ENCODE assay signal across 8 cellular contexts in genomic region chr4:13483142-13484044, GRCh38. TPM values are rescaled to one million over a fixed set of nuclear protein-coding genes. Genes with fewer than 3 reads are reported as not detected.
A peak's percentile ranks its signal among the peaks of the same experiment; 100 is the strongest.
DNase-seq lines count a peak whose midpoint lies in the region; ATAC-seq, FAIRE-seq and TF ChIP-seq lines count a peak whose summit lies in the region.

No MANE protein-coding gene starts in this region.

- TF ChIP-seq CTCF in IMR-90 (conservative IDR thresholded peaks at IDR 0.05; ENCODE audit: low read depth, low read length) (no peak), chondrocyte (IDR thresholded peaks at IDR 0.05) (no peak), kidney (IDR thresholded peaks at IDR 0.05; ENCODE audit: borderline replicate concordance, extremely low read depth, insufficient read depth) (no peak)

- intact Hi-C loops in IMR-90 (cut with micrococcal nuclease): loop anchor here (2.0 kb wide), 1 partner anchor 61 kb away; the partner anchor contains the start of gene NKX3-2
- intact Hi-C loops in kidney (cut with DNase I): no loop called here

- peak overlapping the region; percentile 79 for H3K9ac ChIP-seq in IMR-90 (ENCODE audit: low read depth, low read length)
- peak overlapping the region; percentile 81 to 90 for H3K9ac ChIP-seq in kidney (ENCODE audit: low read length in 2 of 2)

- CTCF ChIA-PET in IMR-90 (lab: Yijun Ruan, JAX): interaction anchor here (1.2 kb wide), 1 partner anchor 58 kb away, joined by 3 read pairs; no protein-coding TSS in a partner anchor
- CTCF ChIA-PET in T-cell (lab: Charles Lee): no interaction called here

- H3K4me1 Mint-ChIP-seq in T-cell (peaks cover 24 to 29% (median 26%) of the 10 kb centered on the region in 3 donors), chondrocyte (ENCODE audit: low read depth) (peaks cover 25% of the 10 kb centered on the region)

- H3K36me3 Mint-ChIP-seq in T-cell (peaks cover 3% of the 10 kb centered on the region), chondrocyte (ENCODE audit: low read depth) (no peaks in the 10 kb centered on the region)

- no peak overlapping the region for H2BK5ac ChIP-seq in IMR-90 (ENCODE audit: low read depth, low read length, poor library complexity, severe bottlenecking)

- H2BK15ac ChIP-seq in IMR-90 (ENCODE audit: low read depth, low read length): no peak overlapping the region

- no peak for TF ChIP-seq RAD21 in IMR-90 (IDR thresholded peaks at IDR 0.05; ENCODE audit: low read length)

- peak overlapping the region; percentile 73 to 92 (median 91) for H3K4me3 Mint-ChIP-seq in T-cell
- peak overlapping the region; percentile 85 for H3K4me3 Mint-ChIP-seq in chondrocyte (ENCODE audit: unreplicated experiment)

- H3K36me3 ChIP-seq in IMR-90 (ENCODE audit: control insufficient read depth, insufficient read depth, low read length): no peaks in the 10 kb centered on the region
- no peaks in the 10 kb centered on the region for H3K36me3 ChIP-seq in kidney (ENCODE audit: control insufficient read depth in 1 of 2, insufficient read depth in 2 of 2, low read length in 2 of 2)

- H3K56ac ChIP-seq in IMR-90 (ENCODE audit: extremely low read depth, insufficient read depth, low read length): no peak overlapping the region

- peak overlapping the region; percentile 84 for H3K4me3 ChIP-seq in IMR-90 (ENCODE audit: insufficient read depth, low read depth, low read length)
- H3K4me3 ChIP-seq in kidney (ENCODE audit: low read length in 2 of 2): peak overlapping the region; percentile 78 to 92

- 0% methylated on average over 11 of the region's 38 CpGs; no CpG with 5 or more reads in 1 of the 2 experiments for whole genome bisulfite sequencing in IMR-90 (ENCODE audit: extremely low coverage in 2 of 2, insufficient read length in 1 of 2), 2 experiments

- peak; percentile 50 for TF ChIP-seq POLR2A in IMR-90 (IDR thresholded peaks at IDR 0.05; ENCODE audit: low read depth, low read length)

- ATAC-seq in GM21717 (IDR thresholded peaks at IDR 0.05; ENCODE audit: unreplicated experiment) (peak; percentile 9), IMR-90 (ENCODE audit: low read depth) (peak; percentile 52), T-cell (replicated peaks in 1 of 4) (no peak)

- peak overlapping the region in 1 of 2 experiments; percentile 0; a peak in 1 of 4 replicates for H4K8ac ChIP-seq in IMR-90 (ENCODE audit: low read depth in 2 of 2, low read length in 2 of 2)

- peak overlapping the region; percentile 33 for H2AK9ac ChIP-seq in IMR-90 (replicated peaks; ENCODE audit: low read depth, low read length, poor library complexity)

- no peak overlapping the region for H4K91ac ChIP-seq in IMR-90 (ENCODE audit: insufficient read depth, low read depth, low read length)

- no peak overlapping the region for H2BK20ac ChIP-seq in IMR-90 (ENCODE audit: low read depth, low read length)

- H3K9me1 ChIP-seq in IMR-90 (ENCODE audit: insufficient read depth, low read length): no peaks in the 10 kb centered on the region

- peak overlapping the region; percentile 97 for H3K4me2 ChIP-seq in IMR-90 (ENCODE audit: low read depth, low read length)

- no peak overlapping the region for H3K18ac ChIP-seq in IMR-90 (ENCODE audit: low read depth, low read length)

- peaks cover 9% of the 10 kb centered on the region; the same call in 1 of the 2 replicates for H4K20me1 ChIP-seq in IMR-90 (ENCODE audit: insufficient read depth, low read length)

- TSS peak; percentile 22 for BruUV-seq in IMR-90 (replicated peaks; lab: Mats Ljungman, UMichigan)

- H3K27ac Mint-ChIP-seq in T-cell: peak overlapping the region; percentile 66 to 70
- peak overlapping the region; percentile 100 for H3K27ac Mint-ChIP-seq in chondrocyte (ENCODE audit: unreplicated experiment)

- H3K4ac ChIP-seq in IMR-90 (ENCODE audit: low read depth, low read length): 0 out of 2 replicates have a peak overlapping the region, but pooled peaks have one; percentile 1

- no peaks in the 10 kb centered on the region for H3K9me3 Mint-ChIP-seq in T-cell
- H3K9me3 Mint-ChIP-seq in chondrocyte (ENCODE audit: low read depth): peaks cover 6% of the 10 kb centered on the region

- peaks cover 0 to 15% of the 10 kb centered on the region in 2 experiments; a peak in 3 of 4 replicates for H3K79me1 ChIP-seq in IMR-90 (ENCODE audit: low read depth in 1 of 2, low read length in 2 of 2)

- H2AFZ ChIP-seq in IMR-90 (replicated peaks; ENCODE audit: low read length, poor library complexity): peak overlapping the region; percentile 89

- in situ Hi-C loops in IMR-90 (cut with MboI; ENCODE audit: low sequenced_read_pairs): no loop called here

- H3K9me3 ChIP-seq in IMR-90 (ENCODE audit: control insufficient read depth, insufficient read depth, low read length) (no peaks in the 10 kb centered on the region), kidney (ENCODE audit: control insufficient read depth in 1 of 2, low read length in 2 of 2) (no peaks in the 10 kb centered on the region)

- no peak for FAIRE-seq in kidney (lab: Jason Lieb, UNC)

- peak overlapping the region; percentile 7; the same call in 1 of the 2 replicates for H2AK5ac ChIP-seq in IMR-90 (ENCODE audit: low read depth, low read length)

- peak overlapping the region; percentile 58; the same call in 1 of the 2 replicates for H3K23ac ChIP-seq in IMR-90 (ENCODE audit: low read depth, low read length)

- peak overlapping the region; percentile 68 for H3K27ac ChIP-seq in IMR-90 (ENCODE audit: insufficient read depth, low read length)
- H3K27ac ChIP-seq in kidney (ENCODE audit: low read depth in 2 of 2, low read length in 2 of 2): peak overlapping the region; percentile 92 to 98

- H3K27me3 ChIP-seq in IMR-90 (ENCODE audit: control insufficient read depth, insufficient read depth, low read length): no peaks in the 10 kb centered on the region; the same call in 1 of the 2 replicates

- peaks cover 6 to 10% of the 10 kb centered on the region in 2 donors for H3K27me3 Mint-ChIP-seq in T-cell
- no peaks in the 10 kb centered on the region for H3K27me3 Mint-ChIP-seq in chondrocyte (ENCODE audit: low read depth)

- no peak overlapping the region for H4K5ac ChIP-seq in IMR-90 (ENCODE audit: low read depth, low read length)

- H2BK120ac ChIP-seq in IMR-90 (ENCODE audit: low read depth, low read length): no peak overlapping the region

- H3K4me1 ChIP-seq in IMR-90 (ENCODE audit: control insufficient read depth, insufficient read depth, low read length) (no peaks in the 10 kb centered on the region), kidney (ENCODE audit: control insufficient read depth in 1 of 2, insufficient read depth in 1 of 2, low read depth in 1 of 2, low read length in 2 of 2) (peaks cover 0 to 12% of the 10 kb centered on the region in 2 donors)

- dilution Hi-C loops in IMR-90 (cut with HindIII; ENCODE audit: low sequenced_read_pairs, unreplicated experiment): no loop called here

- H3K14ac ChIP-seq in IMR-90 (replicated peaks; ENCODE audit: low read depth, low read length): peak overlapping the region; percentile 0; the same call in 1 of the 2 replicates

- POLR2A ChIA-PET in IMR-90 (lab: Charles Lee; ENCODE audit: unreplicated experiment): interaction anchor here (0.8 to 0.9 kb wide), 2 partner anchors 19 to 69 kb away, joined by 3 read pairs; no protein-coding TSS in a partner anchor
- POLR2A ChIA-PET in T-cell (lab: Charles Lee): interaction anchor here in 1 of 2 donors (0.6 kb wide), 2 partner anchors 12 to 52 kb away, joined by 3 to 4 read pairs; no protein-coding TSS in a partner anchor

- DNase-seq in GDM1 (lab: John Stamatoyannopoulos, UW) (peak; percentile 1), IMR-90 (peak; percentile 74), T-cell (peak in 14 of 34 experiments; percentile 1 to 28 (median 8)), chondrocyte (ENCODE audit: low spot score) (no peak), kidney (no peak), smooth muscle cell of the brain vasculature (ENCODE audit: low read depth, low spot score) (peak; percentile 35)
- no peak for DNase-seq in activated CD8-positive, alpha-beta memory T cell treated with anti-CD3 and anti-CD28 coated beads for 24 hours

TF ChIP-seq in IMR-90, 13 proteins besides CTCF, POLR2A, EP300 and RAD21:
- TF ChIP-seq MXI1 (IDR thresholded peaks at IDR 0.05; ENCODE audit: borderline replicate concordance, low read depth, low read length) (0 out of 2 replicates have a peak, but pooled peaks have one; percentile 44), CEBPB (IDR thresholded peaks at IDR 0.05; ENCODE audit: low read depth, low read length) (no peak), RCOR1 (IDR thresholded peaks at IDR 0.05; ENCODE audit: insufficient replicate concordance, low read length) (peak; percentile 7)
TF ChIP-seq in IMR-90: peak in this region for 2.

RNA-seq across cellular contexts. Expression of gene RAB28, which starts 0.7 kb away (rescaled TPM):
- total RNA-seq in IMR-90 (2012; rRNA removed) (7.5 and 11.4 TPM in 2 replicates), T-cell (10 to 100 TPM in 4 of 5 donors, 1 to 10 TPM in 1; 8.7 to 15.1 (median 13.4) TPM), chondrocyte (11.3 to 14.6 TPM (median 13.8 TPM) in 3 replicates), kidney (16.2 TPM)
- polyA plus RNA-seq in IMR-90 (2012; rRNA removed) (9.1 and 10.8 TPM in 2 replicates), kidney (ENCODE audit: insufficient read depth, low read depth, low replicate concordance) (19.1 TPM)
- 2.4 and 3.1 TPM in 2 replicates for polyA plus RNA-seq in IMR-90 (2012; cell fraction: cytosol; rRNA removed)
- 1.5 and 10.2 TPM in 2 replicates for polyA plus RNA-seq in IMR-90 (2012; cell fraction: nucleus; rRNA removed; ENCODE audit: low replicate concordance)

Comparison
In these comparisons a context has a peak if more than half of its experiments do, and no peak if none do; other contexts are left out.
1. DNase-seq: peak in GDM1 (single experiment), IMR-90 (single experiment) and smooth muscle cell of the brain vasculature (single experiment); none in chondrocyte (single experiment), kidney (single experiment) and activated CD8-positive, alpha-beta memory T cell treated with anti-CD3 and anti-CD28 coated beads for 24 hours (single experiment).
2. ATAC-seq: peak in GM21717 (single experiment) and IMR-90 (single experiment); none in T-cell (0 of 4).